14 cellular contexts compared by ENCODE assay signal in genomic region chr7:35681630-35682029, GRCh38. TPM values are rescaled to one million over a fixed set of nuclear protein-coding genes. Genes with fewer than 3 reads are reported as not detected.
DNase-seq lines count a peak whose midpoint lies in the region; ATAC-seq and TF ChIP-seq lines count a peak whose summit lies in the region.
"Had no signal": no experiment of that assay in that cellular context is flagged by ENCODE, and none has a peak within 500 bp of the region (broad histone marks: within the 10 kb centered on the region; RNA-seq: fewer than 3 reads in every experiment).

No MANE protein-coding gene starts in this region.

- H3K4me3 Mint-ChIP-seq in activated T-helper 17 cell treated with anti-CD3 and anti-CD28 coated beads, Interleukin-2, amount 50 U/mL, for 72 hours = peak overlapping the region; percentile 71

- H3K9ac ChIP-seq in mesendoderm (ENCODE audit: low read length) = no peak overlapping the region

- no peak overlapping the region for H2BK5ac ChIP-seq in mesendoderm (ENCODE audit: low read length)

- H3K4me3 ChIP-seq in gastrocnemius medialis (no peak overlapping the region), mesendoderm (ENCODE audit: low read length) (no peak overlapping the region)
- H3K4me3 ChIP-seq: coronary artery, spleen, thyroid gland had no signal

- H3K4me1 ChIP-seq in gastrocnemius medialis (peaks cover 16 to 25% of the 10 kb centered on the region in 2 donors), mesendoderm (ENCODE audit: control insufficient read depth, low read depth, low read length) (no peaks in the 10 kb centered on the region)

- in situ Hi-C loops in gastrocnemius medialis (cut with MboI; ENCODE audit: low sequenced_read_pairs in 4 of 4) = loop anchor here in 1 of 4 donors (25.0 kb wide), 1 partner anchor 644 kb away; the partner anchor contains the start of gene DPY19L1

- H3K27ac ChIP-seq in gastrocnemius medialis = no peak overlapping the region
- H3K27ac ChIP-seq in mesendoderm (ENCODE audit: low read depth, low read length) = no peak overlapping the region
- H3K27ac ChIP-seq: coronary artery, spleen, thyroid gland had no signal

- H2BK15ac ChIP-seq in mesendoderm (replicated peaks; ENCODE audit: low read depth) = no peak overlapping the region

- DNase-seq in DMS153 (lab: John Stamatoyannopoulos, UW) = no peak
- DNase-seq in cerebellum (ENCODE audit: low spot score) = no peak
- DNase-seq in gastrocnemius medialis = no peak
- no peak for DNase-seq in mesendoderm
- DNase-seq: activated CD4-positive, CD25-positive, alpha-beta regulatory T cell treated with anti-CD3 and anti-CD28 coated beads, Interleukin-2, amount 50 U/mL, for 72 hours; NCI-H1417; NCI-H526 treated with DMSO at 0.1 percent for 48 hours; spleen; thyroid gland had no signal

- intact Hi-C loops in gastrocnemius medialis (cut with DNase I; ENCODE audit: low total_unique reads) = no loop called here

- no peaks in the 10 kb centered on the region for H3K27me3 Mint-ChIP-seq in activated T-helper 17 cell treated with anti-CD3 and anti-CD28 coated beads, Interleukin-2, amount 50 U/mL, for 72 hours

- H2AK5ac ChIP-seq in mesendoderm (ENCODE audit: low read length) = no peak overlapping the region

- H3K36me3 ChIP-seq in gastrocnemius medialis (no peaks in the 10 kb centered on the region), mesendoderm (ENCODE audit: control insufficient read depth, insufficient read depth, low read length) (no peaks in the 10 kb centered on the region)

- ATAC-seq in GM18498 (IDR thresholded peaks at IDR 0.05; ENCODE audit: unreplicated experiment) (peak; percentile 84), GM19351 (IDR thresholded peaks at IDR 0.05; ENCODE audit: unreplicated experiment) (peak; percentile 64), HG03196 (IDR thresholded peaks at IDR 0.05; ENCODE audit: unreplicated experiment) (peak; percentile 72), gastrocnemius medialis (no peak)
- ATAC-seq in activated T-helper 17 cell treated with anti-CD3 and anti-CD28 coated beads, Interleukin-2, amount 50 U/mL, for 72 hours (replicated peaks) = peak; percentile 66

- no peak overlapping the region for H4K5ac ChIP-seq in mesendoderm (ENCODE audit: low read length)

- no CpG with 5 or more reads among the region's 1 CpG for WGBS in mesendoderm (ENCODE audit: extremely low coverage, insufficient coverage, low lambda C conversion rate)

- TF ChIP-seq POLR2A in gastrocnemius medialis (IDR thresholded peaks at IDR 0.05) = no peak

- no peak overlapping the region for H3K4ac ChIP-seq in mesendoderm (ENCODE audit: low read depth, low read length)

- peak overlapping the region; percentile 31 for H3K27ac Mint-ChIP-seq in activated T-helper 17 cell treated with anti-CD3 and anti-CD28 coated beads, Interleukin-2, amount 50 U/mL, for 72 hours

- no peak overlapping the region for H2BK120ac ChIP-seq in mesendoderm (ENCODE audit: low read depth, low read length)

- H3K18ac ChIP-seq in mesendoderm (ENCODE audit: low read length) = no peak overlapping the region

- TF ChIP-seq CTCF in gastrocnemius medialis (IDR thresholded peaks at IDR 0.05 in 4 of 5, conservative IDR thresholded peaks at IDR 0.05 in 1 of 5) = no peak

- no peak overlapping the region for H3K23ac ChIP-seq in mesendoderm (ENCODE audit: low read length)

- no peaks in the 10 kb centered on the region for H3K27me3 ChIP-seq in gastrocnemius medialis
- H3K27me3 ChIP-seq in mesendoderm (ENCODE audit: insufficient read depth, low read length, poor library complexity) = no peaks in the 10 kb centered on the region
- H3K27me3 ChIP-seq: spleen, thyroid gland had no signal

- H3K36me3 Mint-ChIP-seq in activated T-helper 17 cell treated with anti-CD3 and anti-CD28 coated beads, Interleukin-2, amount 50 U/mL, for 72 hours (ENCODE audit: low read depth) = peaks cover 18% of the 10 kb centered on the region

- H3K56ac ChIP-seq in mesendoderm (ENCODE audit: low read length) = no peak overlapping the region

- H3K79me2 ChIP-seq in mesendoderm (ENCODE audit: control insufficient read depth, insufficient read depth, low read length) = no peaks in the 10 kb centered on the region

- no peak overlapping the region for H4K8ac ChIP-seq in mesendoderm (ENCODE audit: low read depth, low read length)

- H3K9me3 ChIP-seq in gastrocnemius medialis = no peaks in the 10 kb centered on the region
- H3K9me3 ChIP-seq: spleen, thyroid gland had no signal

- H3K4me2 ChIP-seq in mesendoderm (ENCODE audit: low read length) = no peak overlapping the region

- peaks cover 7% of the 10 kb centered on the region for H3K79me1 ChIP-seq in mesendoderm (ENCODE audit: low read length)

- H3K9me3 Mint-ChIP-seq in activated T-helper 17 cell treated with anti-CD3 and anti-CD28 coated beads, Interleukin-2, amount 50 U/mL, for 72 hours = no peaks in the 10 kb centered on the region

- H3K4me1 Mint-ChIP-seq in activated T-helper 17 cell treated with anti-CD3 and anti-CD28 coated beads, Interleukin-2, amount 50 U/mL, for 72 hours = peaks cover 47% of the 10 kb centered on the region

RNA-seq across cellular contexts. Expression of gene HERPUD2, which starts 13.3 kb away (rescaled TPM):
- total RNA-seq in activated T-helper 17 cell treated with anti-CD3 and anti-CD28 coated beads, Interleukin-2, amount 50 U/mL, for 72 hours = 10 to 100 TPM; 25.3 to 27.4 TPM
- 28.9 TPM for total RNA-seq in cerebellum
- total RNA-seq in gastrocnemius medialis = 10 to 100 TPM; 12.2 to 27.8 (median 24.7) TPM
- 16.0 TPM for polyA plus RNA-seq in mesendoderm (2013, experiment 1 of 2)
- polyA plus RNA-seq in mesendoderm (2013, experiment 2 of 2) = 17.2 TPM

Comparison
In these comparisons a context has a peak if more than half of its experiments do, and no peak if none do; other contexts are left out.
1. ATAC-seq: peak in GM18498 (single experiment), GM19351 (single experiment), HG03196 (single experiment) and activated T-helper 17 cell treated with anti-CD3 and anti-CD28 coated beads, Interleukin-2, amount 50 U/mL, for 72 hours (single experiment); none in gastrocnemius medialis (0 of 2).